In the genomic region with DNA sequence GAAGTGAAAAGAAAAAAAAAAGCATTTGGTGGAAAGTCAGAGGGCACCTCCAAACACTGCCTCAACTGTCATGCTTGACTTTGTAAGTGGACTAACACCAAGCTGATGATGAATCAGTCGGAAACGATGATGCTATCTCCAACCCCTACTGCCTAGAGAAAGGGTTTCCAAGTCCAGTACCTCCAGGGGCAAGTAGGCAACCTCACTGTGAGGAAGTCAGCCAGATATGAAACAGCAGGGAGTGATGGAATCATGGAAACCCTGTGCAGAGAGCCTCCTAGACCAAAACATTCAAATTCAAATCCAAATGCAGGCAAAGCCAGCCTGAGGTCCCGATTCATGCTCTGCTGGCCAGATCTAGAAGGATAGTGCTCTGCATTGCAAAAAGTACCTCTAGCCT, we compare ENCODE assay signal across 1 cellular context.
TF ChIP-seq lines count a peak whose summit lies in the region.

No MANE protein-coding gene starts in this region.

TF ChIP-seq in SK-N-SH treated with all-trans-retinoic acid at 6 μM for 48 hours, 23 proteins besides CTCF, POLR2A, EP300 and RAD21 (continued from another document):
- TF ChIP-seq, protein P1, sequence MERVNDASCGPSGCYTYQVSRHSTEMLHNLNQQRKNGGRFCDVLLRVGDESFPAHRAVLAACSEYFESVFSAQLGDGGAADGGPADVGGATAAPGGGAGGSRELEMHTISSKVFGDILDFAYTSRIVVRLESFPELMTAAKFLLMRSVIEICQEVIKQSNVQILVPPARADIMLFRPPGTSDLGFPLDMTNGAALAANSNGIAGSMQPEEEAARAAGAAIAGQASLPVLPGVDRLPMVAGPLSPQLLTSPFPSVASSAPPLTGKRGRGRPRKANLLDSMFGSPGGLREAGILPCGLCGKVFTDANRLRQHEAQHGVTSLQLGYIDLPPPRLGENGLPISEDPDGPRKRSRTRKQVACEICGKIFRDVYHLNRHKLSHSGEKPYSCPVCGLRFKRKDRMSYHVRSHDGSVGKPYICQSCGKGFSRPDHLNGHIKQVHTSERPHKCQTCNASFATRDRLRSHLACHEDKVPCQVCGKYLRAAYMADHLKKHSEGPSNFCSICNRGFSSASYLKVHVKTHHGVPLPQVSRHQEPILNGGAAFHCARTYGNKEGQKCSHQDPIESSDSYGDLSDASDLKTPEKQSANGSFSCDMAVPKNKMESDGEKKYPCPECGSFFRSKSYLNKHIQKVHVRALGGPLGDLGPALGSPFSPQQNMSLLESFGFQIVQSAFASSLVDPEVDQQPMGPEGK (CRISPR knock-in tag; IDR thresholded peaks at IDR 0.05; ENCODE audit: borderline replicate concordance): no peak
- TF ChIP-seq, protein P2, sequence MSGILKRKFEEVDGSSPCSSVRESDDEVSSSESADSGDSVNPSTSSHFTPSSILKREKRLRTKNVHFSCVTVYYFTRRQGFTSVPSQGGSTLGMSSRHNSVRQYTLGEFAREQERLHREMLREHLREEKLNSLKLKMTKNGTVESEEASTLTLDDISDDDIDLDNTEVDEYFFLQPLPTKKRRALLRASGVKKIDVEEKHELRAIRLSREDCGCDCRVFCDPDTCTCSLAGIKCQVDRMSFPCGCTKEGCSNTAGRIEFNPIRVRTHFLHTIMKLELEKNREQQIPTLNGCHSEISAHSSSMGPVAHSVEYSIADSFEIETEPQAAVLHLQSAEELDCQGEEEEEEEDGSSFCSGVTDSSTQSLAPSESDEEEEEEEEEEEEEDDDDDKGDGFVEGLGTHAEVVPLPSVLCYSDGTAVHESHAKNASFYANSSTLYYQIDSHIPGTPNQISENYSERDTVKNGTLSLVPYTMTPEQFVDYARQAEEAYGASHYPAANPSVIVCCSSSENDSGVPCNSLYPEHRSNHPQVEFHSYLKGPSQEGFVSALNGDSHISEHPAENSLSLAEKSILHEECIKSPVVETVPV (CRISPR knock-in tag; IDR thresholded peaks at IDR 0.05): no peak
- TF ChIP-seq ZC3H10 (CRISPR knock-in tag; IDR thresholded peaks at IDR 0.05): no peak
- no peak for TF ChIP-seq TCF4 (CRISPR knock-in tag; IDR thresholded peaks at IDR 0.05; ENCODE audit: borderline replicate concordance)
